19 cellular contexts compared by ENCODE assay signal in genomic region chr9:92639791-92640271, GRCh38. TPM values are rescaled to one million over a fixed set of nuclear protein-coding genes. Genes with fewer than 3 reads are reported as not detected.
DNase-seq lines count a peak whose midpoint lies in the region; ATAC-seq and TF ChIP-seq lines count a peak whose summit lies in the region.
"Had no signal": no experiment of that assay in that cellular context is flagged by ENCODE, and none has a peak within 500 bp of the region (broad histone marks: within the 10 kb centered on the region; RNA-seq: fewer than 3 reads in every experiment).

No MANE protein-coding gene starts in this region.

- H3K9me3 ChIP-seq in lower lobe of right lung = no peaks in the 10 kb centered on the region
- H3K9me3 ChIP-seq: MG63 had no signal

- ATAC-seq in lower lobe of right lung = no peak
- ATAC-seq in GM18520 (IDR thresholded peaks at IDR 0.05; ENCODE audit: unreplicated experiment) = no peak
- ATAC-seq: Panc1 had no signal

- intact Hi-C loops in lower lobe of right lung (cut with DNase I) = no loop called here

- H3K36me3 ChIP-seq in lower lobe of right lung = peaks cover 100% of the 10 kb centered on the region

- no peaks in the 10 kb centered on the region for H3K4me1 ChIP-seq in lower lobe of right lung

- POLR2A ChIA-PET in RWPE1 (lab: Yijun Ruan, JAX; ENCODE audit: low non-redundant PET) = no interaction called here

- CTCF ChIA-PET in RWPE1 (lab: Yijun Ruan, JAX) = interaction anchor here (0.7 kb wide), 1 partner anchor 18 kb away, joined by 4 read pairs; no protein-coding TSS in a partner anchor

- H3K27ac ChIP-seq in RWPE1 (peak overlapping the region; percentile 48), lower lobe of right lung (no peak overlapping the region)

- DNase-seq in G401 (ENCODE audit: low spot score) = peak; percentile 80
- no peak for DNase-seq in RWPE1 (ENCODE audit: low spot score)
- peak; percentile 22 for DNase-seq in lower lobe of right lung
- peak; percentile 17 for DNase-seq in stimulated activated CD8-positive, alpha-beta memory T cell treated with anti-CD3 and anti-CD28 coated beads, Interleukin-4, amount 100 ng/mL, for 48 hours
- no peak for DNase-seq in KBM-7
- DNase-seq in hypothalamus (lab: John Stamatoyannopoulos, UW) = no peak
- DNase-seq: CD8-positive, alpha-beta memory T cell; DMS79; GM23248; HCEC 1CT; Kasumi-1; MG63; NCI-H1048; NCI-H1436 treated with DMSO at 0.1 percent for 48 hours; NCI-H2029 treated with DMSO at 0.1 percent for 48 hours; NCI-H2171 treated with DMSO at 0.1 percent for 48 hours; NCI-H446 had no signal

- in situ Hi-C loops in G401 (cut with HindIII; ENCODE audit: low sequenced_read_pairs) (no loop called here), KBM-7 (cut with MboI; ENCODE audit: low pct_unique_long_range_greater_than_20kb, low sequenced_read_pairs) (loop anchor here (25.0 kb wide), 1 partner anchor 503 kb away; no protein-coding TSS in a partner anchor)

- no peaks in the 10 kb centered on the region for H3K27me3 ChIP-seq in lower lobe of right lung (ENCODE audit: low read depth)
- H3K27me3 ChIP-seq: MG63 had no signal

- TF ChIP-seq CTCF in RWPE1 (conservative IDR thresholded peaks at IDR 0.05; ENCODE audit: low read depth) (no peak), lower lobe of right lung (IDR thresholded peaks at IDR 0.05) (no peak)

- H3K4me3 ChIP-seq in lower lobe of right lung = no peak overlapping the region
- H3K4me3 ChIP-seq: GM23248, MG63 had no signal

RNA-seq across cellular contexts. Expression of gene IPPK, which starts 30.1 kb away (rescaled TPM):
- 11.1 and 15.9 TPM in 2 replicates for total RNA-seq in G401 (2014; rRNA removed; shearing (Covaris generic))
- total RNA-seq in lower lobe of right lung = 7.3 TPM

Comparison
In these comparisons a context has a peak if more than half of its experiments do, and no peak if none do; other contexts are left out.
1. DNase-seq: peak in G401 (single experiment), lower lobe of right lung (single experiment) and stimulated activated CD8-positive, alpha-beta memory T cell treated with anti-CD3 and anti-CD28 coated beads, Interleukin-4, amount 100 ng/mL, for 48 hours (single experiment); none in RWPE1 (single experiment), KBM-7 (single experiment) and hypothalamus (0 of 51).